9 cellular contexts compared by ENCODE assay signal in the genomic region with DNA sequence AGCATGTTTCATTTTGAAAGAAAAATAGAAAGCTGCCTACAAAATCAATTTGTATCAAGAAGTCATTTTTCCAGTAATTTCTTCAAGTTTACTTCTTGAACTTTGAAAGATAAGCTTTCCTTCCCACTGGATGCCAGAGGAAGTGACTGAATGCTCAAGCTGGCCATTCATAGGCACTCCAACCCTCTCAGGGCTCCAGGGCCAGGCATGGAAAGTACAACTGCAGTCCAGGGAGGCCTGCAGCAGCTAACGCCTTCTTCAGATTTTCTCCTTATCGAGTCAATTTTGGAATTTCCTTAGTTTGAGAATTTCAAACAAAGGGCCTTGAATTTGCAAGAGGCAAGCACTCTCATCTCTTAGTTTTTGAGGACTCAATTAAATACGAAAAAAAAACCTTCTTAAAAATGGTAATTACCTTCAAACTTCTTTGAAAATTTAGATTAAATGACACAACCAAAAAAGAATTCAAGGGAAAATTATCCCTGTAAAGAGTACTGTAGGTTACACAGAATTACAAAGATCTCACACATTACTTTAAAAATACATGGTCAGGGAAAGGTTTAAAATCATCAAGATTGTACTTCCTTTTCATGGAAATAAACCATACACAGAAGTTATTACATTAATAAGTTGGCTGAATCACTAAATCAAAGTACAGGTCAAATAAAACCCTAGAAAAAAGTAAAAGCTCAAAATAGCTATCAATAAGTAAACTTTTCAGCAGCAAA. TPM values are rescaled to one million over a fixed set of nuclear protein-coding genes. Genes with fewer than 3 reads are reported as not detected.
A peak's percentile ranks its signal among the peaks of the same experiment; 100 is the strongest.
DNase-seq lines count a peak whose midpoint lies in the region; ATAC-seq, FAIRE-seq and TF ChIP-seq lines count a peak whose summit lies in the region.
"Had no signal": no experiment of that assay in that cellular context is flagged by ENCODE, and none has a peak within 500 bp of the region (broad histone marks: within the 10 kb centered on the region; RNA-seq: fewer than 3 reads in every experiment).

No MANE protein-coding gene starts in this region.

- in situ Hi-C loops in HAP-1 (cut with MboI; ENCODE audit: low sequenced_read_pairs) = no loop called here

- intact Hi-C loops in tibial artery (cut with DNase I; ENCODE audit: low total_unique reads) = no loop called here

- peak overlapping the region; percentile 82 for H3K27ac ChIP-seq in keratinocyte (ENCODE audit: control insufficient read depth, insufficient read depth, low read length)
- H3K27ac ChIP-seq in tibial artery = peak overlapping the region; percentile 93 to 95

- peak overlapping the region; percentile 86 for H3K9ac ChIP-seq in keratinocyte (ENCODE audit: control insufficient read depth, extremely low read depth, insufficient read depth, low read length)

- peaks cover 6% of the 10 kb centered on the region for H3K36me3 Mint-ChIP-seq in activated naive CD8-positive, alpha-beta T cell treated with anti-CD3 and anti-CD28 coated beads, Interleukin-2, amount 50 U/mL, for 24 hours (ENCODE audit: low read depth)

- H3K4me2 ChIP-seq in keratinocyte (ENCODE audit: control insufficient read depth, extremely low read depth, insufficient read depth, low read depth, low read length) = peak overlapping the region; percentile 98

- peak overlapping the region; percentile 93 for H3K4me3 Mint-ChIP-seq in activated naive CD8-positive, alpha-beta T cell treated with anti-CD3 and anti-CD28 coated beads, Interleukin-2, amount 50 U/mL, for 24 hours

- dilution Hi-C loops in keratinocyte (cut with MboI; ENCODE audit: extremely low pct_ligation_motif_present, low sequenced_read_pairs) = no loop called here

- DNase-seq in 8988T (peak; percentile 65), HAP-1 (ENCODE audit: low spot score in 2 of 2) (peak; percentile 47 to 64), keratinocyte (ENCODE audit: low read depth, low spot score) (no peak), tibial artery (no peak)
- no peak for DNase-seq in activated naive CD8-positive, alpha-beta T cell treated with anti-CD3 and anti-CD28 coated beads, Interleukin-2, amount 50 U/mL, for 24 hours

- H3K4me1 ChIP-seq in HAP-1 = peaks cover 11% of the 10 kb centered on the region; the same call in 1 of the 2 replicates
- H3K4me1 ChIP-seq in keratinocyte (ENCODE audit: control insufficient read depth, extremely low read depth, insufficient read depth, low read length) = peaks cover 29% of the 10 kb centered on the region
- H3K4me1 ChIP-seq in tibial artery = peaks cover 0 to 69% (median 38%) of the 10 kb centered on the region in 4 donors

- TF ChIP-seq CTCF in keratinocyte (optimal IDR thresholded peaks at IDR 0.05 in 1 of 3, IDR thresholded peaks at IDR 0.05 in 1 of 3, conservative IDR thresholded peaks at IDR 0.05 in 1 of 3; ENCODE audit: extremely low read depth in 1 of 3, insufficient read depth in 2 of 3, low read length in 3 of 3) = no peak
- TF ChIP-seq CTCF in tibial artery (IDR thresholded peaks at IDR 0.05) = peak in 1 of 2 experiments; percentile 14

- H3K27ac Mint-ChIP-seq in activated naive CD8-positive, alpha-beta T cell treated with anti-CD3 and anti-CD28 coated beads, Interleukin-2, amount 50 U/mL, for 24 hours = no peak overlapping the region

- peaks cover 3% of the 10 kb centered on the region for H3K9me1 ChIP-seq in keratinocyte (ENCODE audit: control insufficient read depth, extremely low read depth, insufficient read depth, low read length)

- no peak overlapping the region for H2AFZ ChIP-seq in keratinocyte (ENCODE audit: control insufficient read depth, low read length)

- H3K4me1 Mint-ChIP-seq in activated naive CD8-positive, alpha-beta T cell treated with anti-CD3 and anti-CD28 coated beads, Interleukin-2, amount 50 U/mL, for 24 hours = peaks cover 67% of the 10 kb centered on the region

- H3K9me3 ChIP-seq in HAP-1 (no peaks in the 10 kb centered on the region), keratinocyte (ENCODE audit: control insufficient read depth, low read depth, low read length) (no peaks in the 10 kb centered on the region), tibial artery (no peaks in the 10 kb centered on the region)

- no peak for FAIRE-seq in keratinocyte (lab: Jason Lieb, UNC)

- H3K27me3 ChIP-seq in HAP-1 (ENCODE audit: low read depth) (no peaks in the 10 kb centered on the region), keratinocyte (ENCODE audit: control insufficient read depth, extremely low read depth, insufficient read depth, low read length) (no peaks in the 10 kb centered on the region), tibial artery (no peaks in the 10 kb centered on the region)

- no peaks in the 10 kb centered on the region for H3K9me3 Mint-ChIP-seq in activated naive CD8-positive, alpha-beta T cell treated with anti-CD3 and anti-CD28 coated beads, Interleukin-2, amount 50 U/mL, for 24 hours

- H3K4me3 ChIP-seq in HAP-1 (peak overlapping the region; percentile 77), keratinocyte (ENCODE audit: control insufficient read depth in 2 of 3, extremely low read depth in 1 of 3, insufficient read depth in 2 of 3, low read depth in 1 of 3, low read length in 3 of 3) (peak overlapping the region; percentile 85 to 90 (median 88)), tibial artery (peak overlapping the region; percentile 87)

- H3K36me3 ChIP-seq in HAP-1 (replicated peaks) (no peaks in the 10 kb centered on the region), keratinocyte (ENCODE audit: control insufficient read depth in 2 of 2, extremely low read depth in 1 of 2, insufficient read depth in 2 of 2, low read length in 2 of 2) (no peaks in the 10 kb centered on the region), tibial artery (no peaks in the 10 kb centered on the region)

- H4K20me1 ChIP-seq in keratinocyte (ENCODE audit: control insufficient read depth, extremely low read depth, insufficient read depth, low read length) = peaks cover 20% of the 10 kb centered on the region

- H3K27me3 Mint-ChIP-seq in activated naive CD8-positive, alpha-beta T cell treated with anti-CD3 and anti-CD28 coated beads, Interleukin-2, amount 50 U/mL, for 24 hours = no peaks in the 10 kb centered on the region

- peaks cover 71% of the 10 kb centered on the region for H3K79me2 ChIP-seq in keratinocyte (ENCODE audit: control insufficient read depth, insufficient read depth, low read length)

- ATAC-seq in activated naive CD8-positive, alpha-beta T cell treated with anti-CD3 and anti-CD28 coated beads, Interleukin-2, amount 50 U/mL, for 24 hours = no peak
- ATAC-seq in GM19328 (IDR thresholded peaks at IDR 0.05; ENCODE audit: unreplicated experiment) = no peak
- ATAC-seq in HG03025 (IDR thresholded peaks at IDR 0.05; ENCODE audit: low FRiP score, unreplicated experiment) = no peak
- no peak for ATAC-seq in esophagus mucosa
- ATAC-seq: left colon had no signal

RNA-seq across cellular contexts. Expression of a gene that starts 2.5 kb away (rescaled TPM):
- 62.9 to 90.5 TPM (median 82.4 TPM) in 3 replicates for polyA plus RNA-seq in keratinocyte
- polyA plus RNA-seq in keratinocyte (2011; ENCODE audit: low read depth) = 87.2 TPM
- polyA plus RNA-seq in keratinocyte (2011; cell fraction: cytosol; rRNA removed) = 60.0 and 83.4 TPM in 2 replicates
- polyA plus RNA-seq in keratinocyte (2011; cell fraction: nucleus; rRNA removed) = 114 and 133 TPM in 2 replicates
- polyA plus RNA-seq in keratinocyte (2012; ENCODE audit: low replicate concordance) = 24.9 and 45.0 TPM in 2 replicates
- 45.5 to 124 TPM (median 55.0 TPM) in 3 replicates for polyA minus RNA-seq in keratinocyte
- 55.4 TPM for polyA minus RNA-seq in keratinocyte (2011; cell fraction: cytosol; rRNA and poly(A)+ RNA removed)
- 40.5 and 78.8 TPM in 2 replicates for polyA minus RNA-seq in keratinocyte (2011; cell fraction: nucleus; rRNA and poly(A)+ RNA removed)
- total RNA-seq in esophagus mucosa = 28.6 TPM

Comparison
In these comparisons a context has a peak if more than half of its experiments do, and no peak if none do; other contexts are left out.
1. DNase-seq: peak in 8988T (single experiment) and HAP-1 (2 of 2); none in activated naive CD8-positive, alpha-beta T cell treated with anti-CD3 and anti-CD28 coated beads, Interleukin-2, amount 50 U/mL, for 24 hours (single experiment), keratinocyte (single experiment) and tibial artery (0 of 2).
2. Peak in every context shown above with its lines, with median percentiles within 50 percentile points of each other: H3K4me3 ChIP-seq.